In the genomic region with DNA sequence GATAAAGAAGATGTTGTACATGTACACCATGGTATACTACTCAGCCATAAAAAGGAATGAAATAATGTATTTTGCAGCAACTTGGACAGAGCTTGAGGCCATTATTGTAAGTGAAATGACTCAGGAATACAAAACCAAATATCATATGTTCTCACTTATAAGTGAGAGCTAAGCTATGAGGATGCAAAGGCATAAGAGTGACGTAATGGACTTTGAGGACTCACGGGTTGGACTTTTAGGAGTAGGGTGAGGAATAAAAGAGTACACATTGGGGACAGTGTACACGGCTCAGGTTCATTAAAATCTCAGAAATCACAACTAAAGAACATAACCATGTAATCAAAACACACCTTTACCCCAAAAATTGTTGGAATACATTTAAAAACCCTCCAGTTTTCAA, we compare ENCODE assay signal across 27 cellular contexts.
"Had no signal": no experiment of that assay in that cellular context is flagged by ENCODE, and none has a peak within 500 bp of the region (broad histone marks: within the 10 kb centered on the region; RNA-seq: fewer than 3 reads in every experiment).

No MANE protein-coding gene starts in this region.

- FAIRE-seq: urothelium cell line had no signal

- H3K27me3 ChIP-seq: stomach, suprapubic skin, testis, thyroid gland, tibial artery, tibial nerve, transverse colon, upper lobe of left lung, upper lobe of right lung, uterus, vagina had no signal

- H3K36me3 ChIP-seq: stomach, suprapubic skin, thoracic aorta, thyroid gland, tibial artery, tibial nerve, transverse colon, upper lobe of left lung, upper lobe of right lung, uterus, vagina had no signal

- H3K4me1 ChIP-seq: stomach, suprapubic skin, testis, thyroid gland, tibial artery, tibial nerve, transverse colon, upper lobe of left lung, upper lobe of right lung, uterus, vagina had no signal

- H3K9me3 ChIP-seq: stomach, testis, thoracic aorta, thyroid gland, tibial artery, tibial nerve, transverse colon, upper lobe of left lung, upper lobe of right lung, uterus, vagina had no signal

- H3K27ac ChIP-seq: stomach, suprapubic skin, testis, thoracic aorta, thyroid gland, tibial artery, tibial nerve, transverse colon, upper lobe of left lung, upper lobe of right lung, uterus, vagina had no signal

- ATAC-seq: stimulated activated effector memory CD8-positive, alpha-beta T cell treated with anti-CD3 and anti-CD28 coated beads, Interleukin-12 subunit alpha, Interleukin-12 subunit beta, amount 100 ng/mL, for 72 hours; stimulated activated memory B cell treated with anti-CD40 and anti-IgM and Interleukin-4, amounts not matched to agents 10 μg/mL and 1 μg/mL and 100 μg/mL, for 72 hours; stimulated activated naive B cell treated with anti-CD40 and anti-IgM and Interleukin-4, amounts not matched to agents 10 μg/mL and 1 μg/mL and 100 μg/mL, for 72 hours; stimulated activated naive CD8-positive, alpha-beta T cell treated with anti-CD3 and anti-CD28 coated beads, Interleukin-15, amount 100 ng/mL, for 72 hours; stimulated activated naive CD8-positive, alpha-beta T cell treated with anti-CD3 and anti-CD28 coated beads, Interleukin-15, Interleukin-2, amounts not matched to agents 100 U/mL and 50 U/mL, for 24 hours; upper lobe of right lung had no signal

- DNase-seq: stimulated activated CD4-positive, alpha-beta T cell treated with anti-CD3 and anti-CD28 coated beads, Interleukin-2, amount 100 ng/mL, for 48 hours; stimulated activated CD4-positive, alpha-beta T cell treated with anti-CD3 and anti-CD28 coated beads, Interleukin-4, amount 100 ng/mL, for 1 hour; stimulated activated CD4-positive, alpha-beta T cell treated with anti-CD3 and anti-CD28 coated beads, Interleukin-4, amount 100 ng/mL, for 24 hours; stimulated activated CD4-positive, alpha-beta T cell treated with anti-CD3 and anti-CD28 coated beads, Interleukin-4, amount 100 ng/mL, for 4 hours; stimulated activated CD8-positive, alpha-beta memory T cell treated with anti-CD3 and anti-CD28 coated beads, Interleukin-4, amount 100 ng/mL, for 48 hours; stimulated activated naive B cell treated with anti-CD40 and anti-IgM and Interleukin-4, amounts not matched to agents 10 μg/mL and 1 μg/mL and 100 μg/mL, for 72 hours; stimulated activated naive CD4-positive, alpha-beta T cell; stimulated activated naive CD4-positive, alpha-beta T cell treated with Interleukin-2 at 50 U/mL for 16 hours; stimulated activated naive CD8-positive, alpha-beta T cell treated with anti-CD3 and anti-CD28 coated beads, Interleukin-15, amount 100 ng/mL, for 72 hours; stimulated activated naive CD8-positive, alpha-beta T cell treated with anti-CD3 and anti-CD28 coated beads, Interleukin-15, Interleukin-2, amounts not matched to agents 100 U/mL and 50 U/mL, for 24 hours; stomach; substantia nigra; testis; thyroid gland; tibial artery; transverse colon; trophoblast cell; upper lobe of left lung; upper lobe of right lung; uterus had no signal

- H3K4me3 ChIP-seq: stomach, suprapubic skin, testis, thoracic aorta, thyroid gland, tibial artery, tibial nerve, transverse colon, upper lobe of left lung, upper lobe of right lung, uterus, vagina had no signal
